ENCODE assay signal across 12 cellular contexts in genomic region chr7:102152672-102153585, GRCh38.
A peak's percentile ranks its signal among the peaks of the same experiment; 100 is the strongest.
DNase-seq lines count a peak whose midpoint lies in the region; ATAC-seq, FAIRE-seq and TF ChIP-seq lines count a peak whose summit lies in the region.
"Had no signal": no experiment of that assay in that cellular context is flagged by ENCODE, and none has a peak within 500 bp of the region (broad histone marks: within the 10 kb centered on the region; RNA-seq: fewer than 3 reads in every experiment).

No MANE protein-coding gene starts in this region.

- no peak overlapping the region for H3K14ac ChIP-seq in H1 (ENCODE audit: insufficient read length)

- POLR2A ChIA-PET in H1 (lab: Charles Lee; ENCODE audit: partially characterized antibody) = interaction anchor here (0.5 to 2.4 kb wide), 5 partner anchors 11 to 206 kb away, joined by 3 to 5 read pairs (median 3); no protein-coding TSS in a partner anchor

- peak overlapping the region; percentile 78; the same call in 1 of the 2 replicates for H3K18ac ChIP-seq in H1 (ENCODE audit: extremely low read depth, low read length)

- peak overlapping the region; percentile 0; the same call in 1 of the 2 replicates for H2BK20ac ChIP-seq in H1 (ENCODE audit: low read length)

- TF ChIP-seq EP300 in H1 (IDR thresholded peaks at IDR 0.05; ENCODE audit: borderline replicate concordance in 1 of 2, low read depth in 2 of 2, low read length in 2 of 2) = peak; percentile 35 to 89; a peak in 2 of 3 replicates

- peak overlapping the region; percentile 18 to 49 for H3K4me2 ChIP-seq in H1 (ENCODE audit: insufficient read depth in 1 of 2, low read depth in 2 of 2, low read length in 2 of 2)

- no peaks in the 10 kb centered on the region for H3K4me1 Mint-ChIP-seq in natural killer cell
- H3K4me1 Mint-ChIP-seq: activated T-helper 17 cell treated with anti-CD3 and anti-CD28 coated beads, Interleukin-2, amount 50 U/mL, for 72 hours had no signal

- DNase-seq in Right ventricle myocardium inferior (ENCODE audit: missing footprints) (no peak), cardiac septum (ENCODE audit: low spot score) (no peak), H1 (ENCODE audit: low read depth in 1 of 2, low spot score in 2 of 2) (peak; percentile 63 to 75), left kidney (ENCODE audit: low read depth, low spot score) (peak; percentile 78), DMS 273 treated with DMSO at 0.1 percent for 48 hours (lab: John Stamatoyannopoulos, UW) (no peak), natural killer cell (no peak)
- DNase-seq: SJCRH30 had no signal

- H3K4ac ChIP-seq in H1 (replicated peaks; ENCODE audit: insufficient read length, low read depth, low read length) = peak overlapping the region; percentile 5

- H4K20me1 ChIP-seq in H1 (replicated peaks in 1 of 2; ENCODE audit: control insufficient read depth in 1 of 2, insufficient read depth in 2 of 2, low read length in 2 of 2) = no peaks in the 10 kb centered on the region

- ATAC-seq in Right ventricle myocardium inferior (peak; percentile 89), HG03442 (IDR thresholded peaks at IDR 0.05; ENCODE audit: unreplicated experiment) (no peak), GM18858 (IDR thresholded peaks at IDR 0.05; ENCODE audit: unreplicated experiment) (no peak), natural killer cell (no peak)
- ATAC-seq: activated T-helper 17 cell treated with anti-CD3 and anti-CD28 coated beads, Interleukin-2, amount 50 U/mL, for 72 hours had no signal

- no peak overlapping the region for H3K56ac ChIP-seq in H1 (replicated peaks; ENCODE audit: insufficient read length, low read depth, low read length)

- WGBS in H1 (ENCODE audit: extremely low coverage in 1 of 2, insufficient coverage in 1 of 2, insufficient read length in 1 of 2, insufficient replicate concordance in 2 of 2, low coverage in 1 of 2, low lambda C conversion rate in 2 of 2, missing lambda C conversion rate in 1 of 2), 2 experiments = 45% methylated on average over 21 of the region's 21 CpGs; no CpG with 5 or more reads in 1 of the 2 experiments

- no peaks in the 10 kb centered on the region for H3K9me3 Mint-ChIP-seq in natural killer cell
- H3K9me3 Mint-ChIP-seq: activated T-helper 17 cell treated with anti-CD3 and anti-CD28 coated beads, Interleukin-2, amount 50 U/mL, for 72 hours had no signal

- peak overlapping the region; percentile 42; the same call in 1 of the 2 replicates for H2AK5ac ChIP-seq in H1 (ENCODE audit: low read depth, low read length)

- no peaks in the 10 kb centered on the region for H3K23me2 ChIP-seq in H1 (ENCODE audit: low read depth, low read length)

- no peak for TF ChIP-seq CTCF in H1 (IDR thresholded peaks at IDR 0.05; ENCODE audit: control extremely low read depth in 1 of 3, insufficient read depth in 1 of 3, low read depth in 1 of 3, low read length in 3 of 3)
- no peak for TF ChIP-seq CTCF in natural killer cell (IDR thresholded peaks at IDR 0.05)

- H3K79me1 ChIP-seq in H1 (ENCODE audit: low read depth, low read length) = no peaks in the 10 kb centered on the region

- peak overlapping the region in 3 of 4 experiments; percentile 37 to 67 (median 52); a peak in 6 of 7 replicates for H3K9ac ChIP-seq in H1 (replicated peaks in 1 of 4; ENCODE audit: extremely low read depth in 1 of 4, low read depth in 3 of 4, low read length in 3 of 4)

- peak overlapping the region; percentile 96 for H2BK12ac ChIP-seq in H1 (ENCODE audit: low read depth, low read length)

- H2BK15ac ChIP-seq in H1 (ENCODE audit: low read length) = no peak overlapping the region; the same call in 1 of the 2 replicates

- peak overlapping the region; percentile 93 for H3K27ac ChIP-seq in H1 (ENCODE audit: low read depth, low read length)
- H3K27ac ChIP-seq: HL-60, SJCRH30 had no signal

- 0 out of 4 replicates have a peak, but pooled peaks of 1 of the 2 experiments have one; percentile 2 for TF ChIP-seq RAD21 in H1 (IDR thresholded peaks at IDR 0.05 in 1 of 2, conservative IDR thresholded peaks at IDR 0.05 in 1 of 2; ENCODE audit: low read depth in 2 of 2, low read length in 2 of 2)

- peak overlapping the region; percentile 93; the same call in 1 of the 2 replicates for H4K8ac ChIP-seq in H1 (ENCODE audit: extremely low read depth, insufficient read depth, low read length)

- no peak overlapping the region for H2AFZ ChIP-seq in H1 (ENCODE audit: low read length)

- no peaks in the 10 kb centered on the region for H3K36me3 Mint-ChIP-seq in natural killer cell

- H4K91ac ChIP-seq in H1 (replicated peaks; ENCODE audit: insufficient read length, low read length) = peak overlapping the region; percentile 17

- H3K9me3 ChIP-seq in H1 (ENCODE audit: insufficient read depth in 2 of 2, low read depth in 1 of 2, low read length in 1 of 2) = no peaks in the 10 kb centered on the region
- H3K9me3 ChIP-seq: SJCRH30 had no signal

- peak overlapping the region; percentile 10 for H2BK120ac ChIP-seq in H1 (replicated peaks; ENCODE audit: low read depth, low read length)

- H2BK5ac ChIP-seq in H1 (ENCODE audit: low read depth, low read length) = peak overlapping the region; percentile 74

- no peak overlapping the region for H3K4me3 Mint-ChIP-seq in natural killer cell
- H3K4me3 Mint-ChIP-seq: activated T-helper 17 cell treated with anti-CD3 and anti-CD28 coated beads, Interleukin-2, amount 50 U/mL, for 72 hours had no signal

- CTCF ChIA-PET in H1 (lab: Charles Lee; ENCODE audit: partially characterized antibody) = interaction anchor here (1.1 to 2.1 kb wide), 3 partner anchors 11 to 96 kb away, joined by 3 to 9 read pairs (median 3); no protein-coding TSS in a partner anchor

- FAIRE-seq in H1 (lab: Jason Lieb, UNC) = peak; percentile 94
- FAIRE-seq: GM19239 had no signal

- H3K79me2 ChIP-seq in H1 (ENCODE audit: control insufficient read depth in 1 of 2, insufficient read depth in 2 of 2, low read length in 2 of 2) = no peaks in the 10 kb centered on the region

- no peak overlapping the region for H3K27ac Mint-ChIP-seq in natural killer cell
- H3K27ac Mint-ChIP-seq: activated T-helper 17 cell treated with anti-CD3 and anti-CD28 coated beads, Interleukin-2, amount 50 U/mL, for 72 hours had no signal

- peak; percentile 21 to 53 for TF ChIP-seq POLR2A in H1 (IDR thresholded peaks at IDR 0.05; ENCODE audit: control extremely low read depth in 1 of 2, low read depth in 2 of 2, low read length in 2 of 2)

- H3K23ac ChIP-seq in H1 (ENCODE audit: insufficient read length) = no peak overlapping the region

- H3K27me3 ChIP-seq in H1 (replicated peaks in 1 of 4; ENCODE audit: control insufficient read depth in 3 of 4, extremely low read depth in 1 of 4, insufficient read depth in 3 of 4, low read length in 3 of 4) = no peaks in the 10 kb centered on the region
- H3K27me3 ChIP-seq: SJCRH30 had no signal

- H3K4me3 ChIP-seq in H1 (ENCODE audit: extremely low read depth in 1 of 4, insufficient read depth in 2 of 4, low read depth in 3 of 4, low read length in 4 of 4) = peak overlapping the region in 1 of 4 experiments; percentile 36; a peak in 1 of 8 replicates
- H3K4me3 ChIP-seq: SJCRH30 had no signal

- no peaks in the 10 kb centered on the region for H3K27me3 Mint-ChIP-seq in natural killer cell (ENCODE audit: low read depth in 2 of 2)
- H3K27me3 Mint-ChIP-seq: activated T-helper 17 cell treated with anti-CD3 and anti-CD28 coated beads, Interleukin-2, amount 50 U/mL, for 72 hours had no signal

- H3K36me3 ChIP-seq in H1 (ENCODE audit: control insufficient read depth in 2 of 4, insufficient read depth in 4 of 4, low read length in 3 of 4) = no peaks in the 10 kb centered on the region

- intact Hi-C loops in Right ventricle myocardium inferior (cut with DNase I) = loop anchor here (5.0 kb wide), 1 partner anchor 336 kb away; the partner anchor contains the start of gene CUX1
- intact Hi-C loops in cardiac septum (cut with DNase I) = no loop called here
- intact Hi-C loops in natural killer cell (cut with micrococcal nuclease) = no loop called here

- peak overlapping the region; percentile 24 for H4K5ac ChIP-seq in H1 (ENCODE audit: insufficient read length, low read depth, low read length)

- H3K4me1 ChIP-seq in H1 (replicated peaks in 1 of 4; ENCODE audit: control insufficient read depth in 3 of 4, insufficient read depth in 4 of 4, low read length in 3 of 4) = peaks cover 4 to 13% (median 8%) of the 10 kb centered on the region in 4 experiments
- H3K4me1 ChIP-seq: SJCRH30 had no signal

TF ChIP-seq in H1, 55 proteins besides CTCF, POLR2A, EP300 and RAD21 (continues in another document):
- TF ChIP-seq HDAC2 (IDR thresholded peaks at IDR 0.05; ENCODE audit: borderline replicate concordance in 1 of 2, low read depth in 2 of 2, low read length in 2 of 2) (no peak), NRF1 (IDR thresholded peaks at IDR 0.05; ENCODE audit: low read depth, low read length) (no peak), RXRA (IDR thresholded peaks at IDR 0.05; ENCODE audit: insufficient read depth, low read depth, low read length) (no peak), NANOG (IDR thresholded peaks at IDR 0.05; ENCODE audit: insufficient read depth, low read depth, low read length, poor library complexity, severe bottlenecking) (no peak), ZNF274 (IDR thresholded peaks at IDR 0.05; ENCODE audit: borderline replicate concordance, extremely low read depth, low read length) (no peak), PHF8 (conservative IDR thresholded peaks at IDR 0.05; ENCODE audit: low read depth, low read length) (0 out of 2 replicates have a peak, but pooled peaks have one; percentile 9), CEBPB (IDR thresholded peaks at IDR 0.05; ENCODE audit: low read depth, low read length) (peak; percentile 96), ATF2 (IDR thresholded peaks at IDR 0.05; ENCODE audit: low read length) (peak; percentile 88; the same call in 1 of the 2 replicates), SP4 (IDR thresholded peaks at IDR 0.05; ENCODE audit: low read length) (no peak), EGR1 (IDR thresholded peaks at IDR 0.05; ENCODE audit: borderline replicate concordance, low read depth, low read length) (no peak), CTBP2 (IDR thresholded peaks at IDR 0.05; ENCODE audit: borderline replicate concordance, insufficient read depth, insufficient read length, low read length) (no peak), KDM4A (IDR thresholded peaks at IDR 0.05; ENCODE audit: low read depth, low read length, severe bottlenecking) (no peak), CREB1 (IDR thresholded peaks at IDR 0.05) (peak; percentile 57; the same call in 1 of the 2 replicates), SIX5 (IDR thresholded peaks at IDR 0.05; ENCODE audit: low read depth, low read length) (no peak)

Comparison
In these comparisons a context has a peak if more than half of its experiments do, and no peak if none do; other contexts are left out.
1. DNase-seq: peak in H1 (2 of 2) and left kidney (single experiment); none in Right ventricle myocardium inferior (single experiment), cardiac septum (single experiment), DMS 273 treated with DMSO at 0.1 percent for 48 hours (single experiment) and natural killer cell (single experiment).